ENCODE assay signal across 8 cellular contexts in the genomic region with DNA sequence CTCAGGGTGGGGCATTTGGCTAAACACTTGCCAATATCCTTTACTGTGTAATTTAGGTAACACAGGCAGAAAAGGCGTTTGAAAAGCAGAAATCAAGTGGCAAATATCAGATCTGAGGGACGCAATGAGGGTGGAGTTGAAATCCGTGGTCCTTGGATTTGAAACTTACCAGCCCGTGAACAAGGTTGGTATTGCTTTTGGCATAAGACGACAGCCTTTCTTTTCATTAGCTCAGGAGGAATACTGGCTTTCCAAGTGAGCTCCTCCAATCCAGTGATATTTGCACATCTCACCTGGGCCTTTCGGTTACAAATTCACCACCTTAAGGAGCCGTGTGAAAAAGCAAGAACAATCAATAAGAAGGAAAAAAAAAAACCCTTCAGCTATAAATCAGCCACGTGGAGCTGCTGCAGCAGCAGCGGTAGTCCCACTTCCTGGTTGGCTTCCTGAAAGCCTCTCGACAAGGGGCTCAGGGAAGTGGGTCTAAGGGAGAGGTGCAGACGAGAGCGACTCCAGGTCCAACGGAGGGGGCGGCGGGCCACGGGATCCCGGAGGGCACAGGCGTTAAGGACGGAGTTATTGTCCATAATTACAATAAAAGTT. TPM values are rescaled to one million over a fixed set of nuclear protein-coding genes. Genes with fewer than 3 reads are reported as not detected.
A peak's percentile ranks its signal among the peaks of the same experiment; 100 is the strongest.
DNase-seq lines count a peak whose midpoint lies in the region; ATAC-seq and TF ChIP-seq lines count a peak whose summit lies in the region.

No MANE protein-coding gene starts in this region.

- TF ChIP-seq CTCF in GM13977 (IDR thresholded peaks at IDR 0.05; ENCODE audit: extremely low read depth, insufficient read depth, missing control alignments) (no peak), omental fat pad (IDR thresholded peaks at IDR 0.05) (no peak)

- DNase-seq in AG08395 (ENCODE audit: low spot score) (peak; percentile 19), GM13977 (ENCODE audit: low spot score) (peak; percentile 31), NCI-H748 treated with DMSO at 0.1 percent for 48 hours (lab: John Stamatoyannopoulos, UW) (peak; percentile 52), activated gamma-delta T cell treated with Interleukin-2 at 50 U/mL for 16 hours (peak; percentile 9), germinal center (ENCODE audit: low spot score) (peak; percentile 40), omental fat pad (ENCODE audit: low spot score) (no peak), T-helper 9 cell (no peak)

- in situ Hi-C loops in GM13977 (cut with MboI; ENCODE audit: low pct_unique_long_range_greater_than_20kb, low sequenced_read_pairs, unreplicated experiment) = no loop called here

- ATAC-seq in HG03066 (IDR thresholded peaks at IDR 0.05; ENCODE audit: low read depth, unreplicated experiment) = peak; percentile 15
- ATAC-seq in omental fat pad (ENCODE audit: low FRiP score) = peak; percentile 20

RNA-seq across cellular contexts. Expression of a gene that starts 0.7 kb away (rescaled TPM):
- total RNA-seq in omental fat pad = 10 to 100 TPM in 2 of 4 donors, 1 to 10 TPM in 2; 7.6 to 11.4 (median 9.5) TPM

Comparison
In these comparisons a context has a peak if more than half of its experiments do, and no peak if none do; other contexts are left out.
1. DNase-seq: peak in AG08395 (single experiment), GM13977 (single experiment), NCI-H748 treated with DMSO at 0.1 percent for 48 hours (single experiment), activated gamma-delta T cell treated with Interleukin-2 at 50 U/mL for 16 hours (single experiment) and germinal center (single experiment); none in omental fat pad (single experiment) and T-helper 9 cell (single experiment).